In the genomic region with DNA sequence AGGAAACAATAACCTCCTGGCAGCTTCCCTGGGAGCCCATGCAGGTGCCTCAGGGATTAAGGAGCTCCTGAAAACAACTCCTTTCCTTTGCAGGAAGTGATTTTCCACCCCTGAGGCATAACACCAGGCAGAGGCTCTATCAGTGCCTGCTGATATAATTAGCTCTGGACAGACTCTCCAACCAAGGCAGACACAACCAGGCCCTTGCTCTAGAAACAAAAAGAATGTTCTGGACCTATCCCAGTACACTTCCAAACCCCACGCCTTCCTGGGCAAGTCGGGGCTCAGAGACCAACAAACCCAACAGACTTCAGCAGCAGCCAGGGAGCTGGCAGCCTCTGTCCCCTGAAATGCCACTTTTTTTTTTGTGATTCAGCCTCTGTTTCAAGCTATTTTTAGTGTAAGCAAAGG, we compare ENCODE assay signal across 14 cellular contexts.
DNase-seq lines count a peak whose midpoint lies in the region; TF ChIP-seq lines count a peak whose summit lies in the region.
"Had no signal": no experiment of that assay in that cellular context is flagged by ENCODE, and none has a peak within 500 bp of the region (broad histone marks: within the 10 kb centered on the region; RNA-seq: fewer than 3 reads in every experiment).

No MANE protein-coding gene starts in this region.

- DNase-seq in EH (ENCODE audit: low read depth) = peak; percentile 61
- DNase-seq in fibroblast of villous mesenchyme (ENCODE audit: low read depth) = peak; percentile 23
- DNase-seq in GF-D8 (lab: John Stamatoyannopoulos, UW) = no peak
- DNase-seq in DMS153 treated with DMSO at 0.1 percent for 48 hours (lab: John Stamatoyannopoulos, UW; ENCODE audit: unreplicated experiment) = no peak
- no peak for DNase-seq in NCI-H524 treated with DMSO at 0.1 percent for 48 hours (lab: John Stamatoyannopoulos, UW)
- DNase-seq in NCI-H1930 (lab: John Stamatoyannopoulos, UW) = no peak
- DNase-seq: activated CD4-positive, alpha-beta T cell treated with anti-CD3 and anti-CD28 coated beads for 1 hour; activated T-cell treated with anti-CD3 and anti-CD28 coated beads, Interleukin-2, amount 50 U/mL, for 48 hours; CD4-positive, CD25-positive, alpha-beta regulatory T cell; cerebellar nuclear complex; left colon; NCI-H524 had no signal

- peaks cover 57% of the 10 kb centered on the region for H3K4me1 ChIP-seq in rectal smooth muscle tissue (ENCODE audit: control insufficient read depth, insufficient read depth, low read length)

- no peaks in the 10 kb centered on the region for H3K27me3 ChIP-seq in rectal smooth muscle tissue (ENCODE audit: control insufficient read depth, insufficient read depth, low read length)

- H3K9ac ChIP-seq in rectal smooth muscle tissue (ENCODE audit: low read length) = no peak overlapping the region

- H3K27ac ChIP-seq in angular gyrus (ENCODE audit: low read depth, low read length) (peak overlapping the region; percentile 81), rectal smooth muscle tissue (ENCODE audit: low read depth, low read length) (peak overlapping the region; percentile 82)

- no peaks in the 10 kb centered on the region for H3K36me3 ChIP-seq in rectal smooth muscle tissue (ENCODE audit: control insufficient read depth, insufficient read depth, low read length)

- TF ChIP-seq CTCF in fibroblast of villous mesenchyme (IDR thresholded peaks at IDR 0.05; ENCODE audit: insufficient read depth, low read depth, low read length) = no peak

- H3K4me3 ChIP-seq in fibroblast of villous mesenchyme (ENCODE audit: low read depth, low read length) = no peak overlapping the region
- no peak overlapping the region for H3K4me3 ChIP-seq in rectal smooth muscle tissue (ENCODE audit: low read length)

Comparison
In these comparisons a context has a peak if more than half of its experiments do, and no peak if none do; other contexts are left out.
1. DNase-seq: peak in EH (single experiment) and fibroblast of villous mesenchyme (single experiment); none in GF-D8 (single experiment), DMS153 treated with DMSO at 0.1 percent for 48 hours (single experiment), NCI-H524 treated with DMSO at 0.1 percent for 48 hours (single experiment) and NCI-H1930 (0 of 2).